Comparison of ENCODE assay signal across 1 cellular context in genomic region chr11:64844330-64845124, GRCh38.
A peak's percentile ranks its signal among the peaks of the same experiment; 100 is the strongest.
TF ChIP-seq lines count a peak whose summit lies in the region.

TSS of gene CDC42BPG (minus strand) at chr11:64844653. CDS start at chr11:64844569, 84 bp downstream.

TF ChIP-seq in IMR-90, 13 proteins besides CTCF, POLR2A, EP300 and RAD21 (continued from another document):
- 0 out of 2 replicates have a peak, but pooled peaks have one; percentile 14 for TF ChIP-seq USF2 (IDR thresholded peaks at IDR 0.05; ENCODE audit: low read depth, low read length)
- TF ChIP-seq CEBPB (IDR thresholded peaks at IDR 0.05; ENCODE audit: low read depth, low read length), result no peak
